In the genomic region with DNA sequence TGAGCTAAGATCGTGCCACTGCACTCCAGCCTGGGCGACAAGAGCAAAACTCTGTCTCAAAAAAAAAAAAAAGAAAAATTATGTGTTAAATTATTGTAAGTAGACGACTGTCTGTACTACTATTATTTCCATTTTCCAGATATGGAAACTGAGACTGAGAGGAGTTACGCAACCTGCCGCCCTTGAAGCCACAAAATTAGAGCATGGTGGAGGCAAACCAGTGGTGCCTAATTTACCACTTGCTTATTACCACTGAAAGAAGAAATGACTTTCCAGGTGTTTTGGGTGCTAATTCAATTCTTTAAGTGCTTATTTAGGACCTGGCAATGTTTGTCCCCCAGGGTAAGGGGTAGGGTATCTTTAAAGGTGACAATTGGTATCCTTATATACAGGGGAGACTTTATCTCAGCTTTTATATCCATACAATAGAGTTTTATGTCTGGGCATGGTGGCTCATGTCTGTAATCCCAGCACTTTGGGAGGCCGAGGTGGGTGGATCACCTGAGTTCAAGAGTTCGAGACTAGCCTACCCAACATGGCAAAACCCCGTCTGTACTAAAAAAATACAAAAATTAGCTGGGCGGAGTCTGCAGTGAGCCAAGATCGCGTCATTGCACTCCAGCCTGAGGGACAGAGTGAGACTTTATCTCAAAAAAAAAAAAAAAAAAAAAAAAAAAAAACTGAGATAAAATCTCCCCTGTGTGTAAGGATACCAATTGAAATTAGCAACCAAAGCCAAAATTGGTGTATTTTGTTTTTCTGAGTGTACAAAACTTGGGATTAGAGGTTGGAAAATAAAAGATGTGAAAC, we compare ENCODE assay signal across 9 cellular contexts. TPM values are rescaled to one million over a fixed set of nuclear protein-coding genes. Genes with fewer than 3 reads are reported as not detected.
DNase-seq lines count a peak whose midpoint lies in the region; ATAC-seq and TF ChIP-seq lines count a peak whose summit lies in the region.
"Had no signal": no experiment of that assay in that cellular context is flagged by ENCODE, and none has a peak within 500 bp of the region (broad histone marks: within the 10 kb centered on the region; RNA-seq: fewer than 3 reads in every experiment).

No MANE protein-coding gene starts in this region.

- no peaks in the 10 kb centered on the region for H3K27me3 ChIP-seq in A673 (replicated peaks; ENCODE audit: insufficient read depth, low read depth, low read length, poor library complexity)
- no peaks in the 10 kb centered on the region for H3K27me3 ChIP-seq in brain microvascular endothelial cell (replicated peaks)

- peak overlapping the region; percentile 76 for H3K27ac Mint-ChIP-seq in mesothelial cell of epicardium

- H3K4me1 ChIP-seq in A673 (ENCODE audit: insufficient read depth, low read length, poor library complexity, severe bottlenecking), result peaks cover 19% of the 10 kb centered on the region

- H3K4me3 ChIP-seq in A673 (ENCODE audit: low read depth, low read length, poor library complexity, severe bottlenecking), result no peak overlapping the region
- H3K4me3 ChIP-seq in brain microvascular endothelial cell (ENCODE audit: low read depth, low read length), result no peak overlapping the region

- H3K9me3 ChIP-seq in A673 (ENCODE audit: low read depth, low read length, poor library complexity, severe bottlenecking), result no peaks in the 10 kb centered on the region

- TF ChIP-seq RAD21 in Ishikawa (IDR thresholded peaks at IDR 0.05; ENCODE audit: low read depth), result no peak

- no peaks in the 10 kb centered on the region for H3K36me3 Mint-ChIP-seq in mesothelial cell of epicardium

- no peaks in the 10 kb centered on the region for H3K9me3 Mint-ChIP-seq in mesothelial cell of epicardium

- DNase-seq in A673 (ENCODE audit: low spot score) (no peak), brain microvascular endothelial cell (peak; percentile 52), mesothelial cell of epicardium (ENCODE audit: low spot score in 2 of 2, unreplicated experiment in 2 of 2) (no peak), G401 (ENCODE audit: low spot score) (no peak)
- DNase-seq: Karpas-422 had no signal

- no TSS peak for BruUV-seq in A673 (replicated peaks; lab: Mats Ljungman, UMichigan)

- TF ChIP-seq CTCF in A673 (conservative IDR thresholded peaks at IDR 0.05; ENCODE audit: low read depth, low read length) (no peak), brain microvascular endothelial cell (IDR thresholded peaks at IDR 0.05; ENCODE audit: low read depth, low read length, missing control alignments) (no peak), mesothelial cell of epicardium (IDR thresholded peaks at IDR 0.05; ENCODE audit: unreplicated experiment) (no peak)

- CTCF ChIA-PET in A673 (lab: Charles Lee), result no interaction called here

- no peaks in the 10 kb centered on the region for H3K36me3 ChIP-seq in A673 (ENCODE audit: insufficient read depth, low read length, poor library complexity, severe bottlenecking)
- no peaks in the 10 kb centered on the region for H3K36me3 ChIP-seq in brain microvascular endothelial cell (replicated peaks)

- H3K4me3 Mint-ChIP-seq in mesothelial cell of epicardium, result no peak overlapping the region

- H3K4me1 Mint-ChIP-seq in mesothelial cell of epicardium, result peaks cover 23% of the 10 kb centered on the region

- intact Hi-C loops in A673 (cut with micrococcal nuclease; ENCODE audit: unreplicated experiment), result no loop called here

- POLR2A ChIA-PET in A673 (lab: Charles Lee; ENCODE audit: low non-redundant PET), result no interaction called here

- H3K27ac ChIP-seq in A673 (ENCODE audit: low read depth, low read length, poor library complexity, severe bottlenecking) (peak overlapping the region; percentile 73), brain microvascular endothelial cell (peak overlapping the region; percentile 99)

- TF ChIP-seq EP300 in Ishikawa (IDR thresholded peaks at IDR 0.05; ENCODE audit: borderline replicate concordance), result no peak

- in situ Hi-C loops in brain microvascular endothelial cell (cut with HindIII; ENCODE audit: low pct_ligation_motif_present, low sequenced_read_pairs) (no loop called here), G401 (cut with HindIII; ENCODE audit: low sequenced_read_pairs) (no loop called here)

- ATAC-seq in GM18517 (IDR thresholded peaks at IDR 0.05; ENCODE audit: unreplicated experiment) (no peak), HG03097 (IDR thresholded peaks at IDR 0.05; ENCODE audit: low FRiP score, unreplicated experiment) (no peak), HG03571 (IDR thresholded peaks at IDR 0.05; ENCODE audit: unreplicated experiment) (no peak)

- H3K27me3 Mint-ChIP-seq in mesothelial cell of epicardium (ENCODE audit: low read depth), result no peaks in the 10 kb centered on the region

TF ChIP-seq in Ishikawa, 13 proteins besides CTCF, POLR2A, EP300 and RAD21:
- no peak for TF ChIP-seq ZBTB7A (IDR thresholded peaks at IDR 0.05; ENCODE audit: low read depth)
- no peak for TF ChIP-seq NFIC (IDR thresholded peaks at IDR 0.05)
- TF ChIP-seq CEBPB (IDR thresholded peaks at IDR 0.05), result peak; percentile 73
- TF ChIP-seq CREB1 (IDR thresholded peaks at IDR 0.05; ENCODE audit: low read depth), result no peak
- TF ChIP-seq TCF12 (IDR thresholded peaks at IDR 0.05; ENCODE audit: low read depth), result no peak
TF ChIP-seq in Ishikawa: peak in this region for 1.

RNA-seq across cellular contexts. Expression of gene CAMK1D, which starts 16.6 kb away (rescaled TPM):
- 23.7 and 27.0 TPM in 2 replicates for total RNA-seq in A673 (2021)
- 5.8 to 7.6 TPM (median 6.2 TPM) in 3 replicates for total RNA-seq in mesothelial cell of epicardium
- 0.10 TPM in 1 of 2 replicates, not detected in the other for total RNA-seq in G401 (2014; rRNA removed; shearing (Covaris generic))
